3 cellular contexts compared by ENCODE assay signal in the genomic region with DNA sequence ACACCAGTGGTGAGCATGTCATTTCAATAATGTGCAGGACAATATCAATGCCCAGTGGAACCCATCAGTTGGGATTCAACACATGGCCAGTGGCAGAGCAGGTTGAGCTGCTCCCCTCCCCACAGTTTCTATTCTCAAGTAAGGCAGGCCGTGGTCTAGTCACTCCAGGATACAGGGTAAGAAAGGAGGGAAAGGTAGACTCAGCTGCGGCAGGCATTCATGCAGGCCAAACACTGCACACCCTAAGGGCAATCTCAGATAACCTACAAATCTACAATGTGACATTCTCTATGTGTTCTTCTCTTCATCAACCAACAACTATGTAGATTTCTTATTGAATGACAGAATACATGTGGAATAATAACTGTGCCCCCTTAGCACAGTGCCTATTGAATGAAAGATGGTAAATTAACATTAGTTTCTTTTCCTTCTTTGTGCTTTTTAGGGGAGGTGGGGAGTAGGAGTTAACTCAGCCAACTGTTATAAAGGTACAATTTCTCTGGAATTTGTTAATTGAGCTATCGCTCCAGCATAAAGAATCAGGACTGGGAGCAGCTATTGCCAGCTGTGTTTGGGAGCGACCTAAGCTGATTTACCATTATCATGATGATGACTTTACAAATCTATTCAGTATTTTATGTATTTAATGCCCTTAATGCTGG.
TF ChIP-seq lines count a peak whose summit lies in the region.

No MANE protein-coding gene starts in this region.

TF ChIP-seq in GM23338, 12 proteins besides CTCF, POLR2A, EP300 and RAD21 (continues in another document):
- TF ChIP-seq EZH2phosphoT487 (IDR thresholded peaks at IDR 0.05; ENCODE audit: unreplicated experiment) = no peak
- no peak for TF ChIP-seq POLR2AphosphoS5 (IDR thresholded peaks at IDR 0.05; ENCODE audit: low read depth)
- TF ChIP-seq CREB1 (CRISPR knock-in tag; IDR thresholded peaks at IDR 0.05; ENCODE audit: low read depth) = no peak
- no peak for TF ChIP-seq ETS1 (IDR thresholded peaks at IDR 0.05)

TF ChIP-seq in HCT116, 20 proteins besides CTCF, POLR2A, EP300 and RAD21:
- TF ChIP-seq, protein P1, sequence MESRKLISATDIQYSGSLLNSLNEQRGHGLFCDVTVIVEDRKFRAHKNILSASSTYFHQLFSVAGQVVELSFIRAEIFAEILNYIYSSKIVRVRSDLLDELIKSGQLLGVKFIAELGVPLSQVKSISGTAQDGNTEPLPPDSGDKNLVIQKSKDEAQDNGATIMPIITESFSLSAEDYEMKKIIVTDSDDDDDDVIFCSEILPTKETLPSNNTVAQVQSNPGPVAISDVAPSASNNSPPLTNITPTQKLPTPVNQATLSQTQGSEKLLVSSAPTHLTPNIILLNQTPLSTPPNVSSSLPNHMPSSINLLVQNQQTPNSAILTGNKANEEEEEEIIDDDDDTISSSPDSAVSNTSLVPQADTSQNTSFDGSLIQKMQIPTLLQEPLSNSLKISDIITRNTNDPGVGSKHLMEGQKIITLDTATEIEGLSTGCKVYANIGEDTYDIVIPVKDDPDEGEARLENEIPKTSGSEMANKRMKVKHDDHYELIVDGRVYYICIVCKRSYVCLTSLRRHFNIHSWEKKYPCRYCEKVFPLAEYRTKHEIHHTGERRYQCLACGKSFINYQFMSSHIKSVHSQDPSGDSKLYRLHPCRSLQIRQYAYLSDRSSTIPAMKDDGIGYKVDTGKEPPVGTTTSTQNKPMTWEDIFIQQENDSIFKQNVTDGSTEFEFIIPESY (IDR thresholded peaks at IDR 0.05; ENCODE audit: extremely low read depth, insufficient replicate concordance, low read length) = no peak
- no peak for TF ChIP-seq MAX (IDR thresholded peaks at IDR 0.05)
- no peak for TF ChIP-seq TCF7L2 (IDR thresholded peaks at IDR 0.05; ENCODE audit: borderline replicate concordance, extremely low read depth, insufficient read depth, insufficient read length)
- TF ChIP-seq CEBPB (IDR thresholded peaks at IDR 0.05; ENCODE audit: low read depth) = no peak
- TF ChIP-seq EZH2phosphoT487 (IDR thresholded peaks at IDR 0.05; ENCODE audit: borderline replicate concordance) = no peak
- TF ChIP-seq POLR2AphosphoS5 (IDR thresholded peaks at IDR 0.05; ENCODE audit: low read depth, low read length) = no peak
- no peak for TF ChIP-seq JUND (IDR thresholded peaks at IDR 0.05)
- no peak for TF ChIP-seq YY1 (IDR thresholded peaks at IDR 0.05; ENCODE audit: extremely low read depth, insufficient replicate concordance, low read depth, low read length)
- TF ChIP-seq REST (IDR thresholded peaks at IDR 0.05; ENCODE audit: low read depth) = no peak
- no peak for TF ChIP-seq SIN3A (IDR thresholded peaks at IDR 0.05; ENCODE audit: low read depth)
- no peak for TF ChIP-seq EZH2 (IDR thresholded peaks at IDR 0.05)
- TF ChIP-seq SP1 (IDR thresholded peaks at IDR 0.05; ENCODE audit: low read depth) = no peak
- TF ChIP-seq ELF1 (IDR thresholded peaks at IDR 0.05; ENCODE audit: borderline replicate concordance, low read depth) = no peak
- TF ChIP-seq, protein P2, sequence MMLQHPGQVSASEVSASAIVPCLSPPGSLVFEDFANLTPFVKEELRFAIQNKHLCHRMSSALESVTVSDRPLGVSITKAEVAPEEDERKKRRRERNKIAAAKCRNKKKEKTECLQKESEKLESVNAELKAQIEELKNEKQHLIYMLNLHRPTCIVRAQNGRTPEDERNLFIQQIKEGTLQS (IDR thresholded peaks at IDR 0.05) = no peak
- no peak for TF ChIP-seq FOSL1 (IDR thresholded peaks at IDR 0.05; ENCODE audit: low read depth)
- TF ChIP-seq ZNF274 (IDR thresholded peaks at IDR 0.05; ENCODE audit: low read depth, low read length) = no peak

TF ChIP-seq in WTC11, 78 proteins besides CTCF, POLR2A, EP300 and RAD21:
- 0 out of 2 replicates have a peak, but pooled peaks have one; percentile 41 for TF ChIP-seq EMX1 (CRISPR knock-in tag; IDR thresholded peaks at IDR 0.05)
- TF ChIP-seq FOXJ3 (CRISPR knock-in tag; IDR thresholded peaks at IDR 0.05; ENCODE audit: borderline replicate concordance) = no peak
- TF ChIP-seq, protein P3, sequence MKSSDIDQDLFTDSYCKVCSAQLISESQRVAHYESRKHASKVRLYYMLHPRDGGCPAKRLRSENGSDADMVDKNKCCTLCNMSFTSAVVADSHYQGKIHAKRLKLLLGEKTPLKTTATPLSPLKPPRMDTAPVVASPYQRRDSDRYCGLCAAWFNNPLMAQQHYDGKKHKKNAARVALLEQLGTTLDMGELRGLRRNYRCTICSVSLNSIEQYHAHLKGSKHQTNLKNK (CRISPR knock-in tag; IDR thresholded peaks at IDR 0.05) = no peak
- TF ChIP-seq ZNF671 (CRISPR knock-in tag; IDR thresholded peaks at IDR 0.05) = 0 out of 2 replicates have a peak, but pooled peaks have one; percentile 40
